ENCODE assay signal across 8 cellular contexts in genomic region chr4:151362404-151363164, GRCh38.
DNase-seq lines count a peak whose midpoint lies in the region; ATAC-seq, FAIRE-seq and TF ChIP-seq lines count a peak whose summit lies in the region.

No MANE protein-coding gene starts in this region.

- no peaks in the 10 kb centered on the region for H3K27me3 ChIP-seq in HL-60 (ENCODE audit: insufficient read depth, poor library complexity, severe bottlenecking)

- TF ChIP-seq CTCF in HL-60 (IDR thresholded peaks at IDR 0.05; ENCODE audit: insufficient read depth, low read length), result peak; percentile 92

- peak; percentile 87 for DNase-seq in D341Med (ENCODE audit: low spot score)
- DNase-seq in HL-60 (ENCODE audit: low read depth in 1 of 2, low spot score in 1 of 2), result peak; percentile 32 to 75
- DNase-seq in NK-92 treated with Interleukin-12 subunit alpha and Interleukin-12 subunit beta, amount 100 ng/mL, for 24 hours (lab: John Stamatoyannopoulos, UW), result peak; percentile 56
- peak; percentile 35 to 42 for DNase-seq in activated CD8-positive, alpha-beta memory T cell treated with anti-CD3 and anti-CD28 coated beads for 4 hours (ENCODE audit: low read depth in 2 of 2)
- DNase-seq in midbrain (lab: John Stamatoyannopoulos, UW), result peak; percentile 82
- DNase-seq in stimulated activated CD8-positive, alpha-beta memory T cell treated with anti-CD3 and anti-CD28 coated beads, Interleukin-4, amount 100 ng/mL, for 1 hour (ENCODE audit: low read depth in 2 of 2, low spot score in 1 of 2), result peak; percentile 28 to 53

- ATAC-seq in GM21367 (IDR thresholded peaks at IDR 0.05; ENCODE audit: unreplicated experiment), result peak; percentile 99

- no peak overlapping the region for H3K4me3 ChIP-seq in HL-60 (replicated peaks; ENCODE audit: insufficient read depth, low read length)

- FAIRE-seq in endometrium (lab: Jason Lieb, UNC), result peak; percentile 59

- H3K27ac ChIP-seq in HL-60 (replicated peaks), result no peak overlapping the region
